In genomic region chr3:55720614-55721013, GRCh38 we compare ENCODE assay signal across 12 cellular contexts.
DNase-seq lines count a peak whose midpoint lies in the region; ATAC-seq and TF ChIP-seq lines count a peak whose summit lies in the region.
"Had no signal": no experiment of that assay in that cellular context is flagged by ENCODE, and none has a peak within 500 bp of the region (broad histone marks: within the 10 kb centered on the region; RNA-seq: fewer than 3 reads in every experiment).

No MANE protein-coding gene starts in this region.

- H3K9me3 Mint-ChIP-seq in endodermal cell, result peaks cover 5% of the 10 kb centered on the region
- H3K9me3 Mint-ChIP-seq: T-cell had no signal

- H3K36me3 ChIP-seq in endodermal cell (ENCODE audit: control insufficient read depth, insufficient read depth, low read length) (no peaks in the 10 kb centered on the region), stomach (no peaks in the 10 kb centered on the region)

- H3K4me3 Mint-ChIP-seq in endodermal cell, result no peak overlapping the region
- H3K4me3 Mint-ChIP-seq: T-cell had no signal

- H3K27ac Mint-ChIP-seq in endodermal cell, result no peak overlapping the region
- H3K27ac Mint-ChIP-seq: T-cell had no signal

- peaks cover 12% of the 10 kb centered on the region for H3K27me3 Mint-ChIP-seq in endodermal cell (ENCODE audit: insufficient read depth)

- intact Hi-C loops in stomach (cut with DNase I; ENCODE audit: low total_unique reads), result no loop called here

- peaks cover 3% of the 10 kb centered on the region for H3K36me3 Mint-ChIP-seq in endodermal cell (ENCODE audit: low read depth)
- H3K36me3 Mint-ChIP-seq: T-cell had no signal

- TF ChIP-seq CTCF in endodermal cell (conservative IDR thresholded peaks at IDR 0.05) (peak; percentile 52), stomach (IDR thresholded peaks at IDR 0.05) (no peak)

- H3K9ac ChIP-seq in endodermal cell (ENCODE audit: extremely low read depth, low read length, poor library complexity, severe bottlenecking), result no peak overlapping the region

- ATAC-seq in GM18502 (IDR thresholded peaks at IDR 0.05; ENCODE audit: poor library complexity, unreplicated experiment), result no peak
- ATAC-seq: T-cell had no signal

- H3K27ac ChIP-seq in endodermal cell (ENCODE audit: low read depth, low read length), result no peak overlapping the region
- H3K27ac ChIP-seq in stomach, result no peak overlapping the region
- H3K27ac ChIP-seq: 22Rv1 had no signal

- TF ChIP-seq POLR2A in stomach (IDR thresholded peaks at IDR 0.05), result no peak

- H3K9me3 ChIP-seq in endodermal cell (ENCODE audit: control insufficient read depth, low read length) (peaks cover 5% of the 10 kb centered on the region), stomach (no peaks in the 10 kb centered on the region)

- H3K4me3 ChIP-seq in endodermal cell (ENCODE audit: low read length) (no peak overlapping the region), stomach (no peak overlapping the region)

- H3K27me3 ChIP-seq in endodermal cell (ENCODE audit: control insufficient read depth, insufficient read depth, low read length, poor library complexity, severe bottlenecking), result no peaks in the 10 kb centered on the region
- peaks cover 0 to 13% (median 0%) of the 10 kb centered on the region in 3 donors for H3K27me3 ChIP-seq in stomach

- peaks cover 6% of the 10 kb centered on the region for H3K4me1 Mint-ChIP-seq in endodermal cell
- H3K4me1 Mint-ChIP-seq: T-cell had no signal

- DNase-seq in DMS 273 (lab: John Stamatoyannopoulos, UW; ENCODE audit: unreplicated experiment) (peak; percentile 9), DMS 273 treated with DMSO at 0.1 percent for 48 hours (lab: John Stamatoyannopoulos, UW) (no peak), M059J (ENCODE audit: low read depth) (peak; percentile 54), endodermal cell (no peak), pons (ENCODE audit: low spot score) (peak; percentile 9), stomach (no peak)
- DNase-seq in stimulated activated CD4-positive, alpha-beta T cell treated with anti-CD3 and anti-CD28 coated beads, Interleukin-4, amount 100 ng/mL, for 4 hours, result no peak
- DNase-seq: NCI-H1930, retina, T-cell had no signal

- TF ChIP-seq EP300 in stomach (IDR thresholded peaks at IDR 0.05), result no peak

- no peaks in the 10 kb centered on the region for H3K4me1 ChIP-seq in endodermal cell (ENCODE audit: control insufficient read depth, insufficient read depth, low read length)
- no peaks in the 10 kb centered on the region for H3K4me1 ChIP-seq in stomach

Comparison
In these comparisons a context has a peak if more than half of its experiments do, and no peak if none do; other contexts are left out.
1. DNase-seq: peak in DMS 273 (single experiment), M059J (single experiment) and pons (single experiment); none in DMS 273 treated with DMSO at 0.1 percent for 48 hours (single experiment), endodermal cell (single experiment), stimulated activated CD4-positive, alpha-beta T cell treated with anti-CD3 and anti-CD28 coated beads, Interleukin-4, amount 100 ng/mL, for 4 hours (0 of 2) and stomach (single experiment).